Comparison of ENCODE assay signal across 12 cellular contexts in genomic region chr5:177349762-177350161, GRCh38. TPM values are rescaled to one million over a fixed set of nuclear protein-coding genes. Genes with fewer than 3 reads are reported as not detected.
DNase-seq lines count a peak whose midpoint lies in the region; ATAC-seq lines count a peak whose summit lies in the region.
"Had no signal": no experiment of that assay in that cellular context is flagged by ENCODE, and none has a peak within 500 bp of the region (broad histone marks: within the 10 kb centered on the region; RNA-seq: fewer than 3 reads in every experiment).

No MANE protein-coding gene starts in this region.

- peaks cover 1 to 16% of the 10 kb centered on the region in 2 donors for H3K36me3 Mint-ChIP-seq in activated T-cell treated with anti-CD3 and anti-CD28 coated beads, Interleukin-2, amount 50 U/mL, for 72 hours (ENCODE audit: insufficient read depth in 2 of 2)
- peaks cover 20% of the 10 kb centered on the region for H3K36me3 Mint-ChIP-seq in activated T-helper 1 cell treated with anti-CD3 and anti-CD28 coated beads, Interleukin-12 subunit alpha, Interleukin-12 subunit beta, Interleukin-2, Interleukin-4 antibody, amounts not matched to agents 30 ng/mL and 10 ng/mL and 1 ng/mL, durations not matched to agents 14 hours and 24 hours and 36 hours (ENCODE audit: low read depth)

- no peak for DNase-seq in activated T-cell treated with anti-CD3 and anti-CD28 coated beads, Interleukin-2, amount 50 U/mL, for 72 hours
- DNase-seq in activated T-cell treated with anti-CD3 and anti-CD28 coated beads, Interleukin-2, amount 50 U/mL, for 48 hours: no peak
- DNase-seq in activated T-helper 1 cell treated with anti-CD3 and anti-CD28 coated beads, Interleukin-12 subunit alpha, Interleukin-12 subunit beta, Interleukin-2, Interleukin-4 antibody, amounts not matched to agents 30 ng/mL and 10 ng/mL and 1 ng/mL, durations not matched to agents 14 hours and 24 hours and 36 hours (ENCODE audit: low spot score): no peak
- DNase-seq in islet precursor cell: peak; percentile 39
- DNase-seq in stimulated activated naive CD8-positive, alpha-beta T cell treated with anti-CD3 and anti-CD28 coated beads, Interleukin-15, amount 100 ng/mL, for 72 hours: no peak
- no peak for DNase-seq in DMS79 (lab: John Stamatoyannopoulos, UW)
- no peak for DNase-seq in OCI-M1 (lab: John Stamatoyannopoulos, UW)
- no peak for DNase-seq in left lobe of liver (ENCODE audit: low spot score)
- DNase-seq: activated gamma-delta T cell treated with Interleukin-2 at 50 U/mL for 16 hours had no signal

- peaks cover 40% of the 10 kb centered on the region for H3K4me1 Mint-ChIP-seq in activated T-cell treated with anti-CD3 and anti-CD28 coated beads, Interleukin-2, amount 50 U/mL, for 72 hours (ENCODE audit: low read depth)
- peaks cover 43% of the 10 kb centered on the region for H3K4me1 Mint-ChIP-seq in activated T-helper 1 cell treated with anti-CD3 and anti-CD28 coated beads, Interleukin-12 subunit alpha, Interleukin-12 subunit beta, Interleukin-2, Interleukin-4 antibody, amounts not matched to agents 30 ng/mL and 10 ng/mL and 1 ng/mL, durations not matched to agents 14 hours and 24 hours and 36 hours (ENCODE audit: low read depth)
- H3K4me1 Mint-ChIP-seq in stimulated activated naive CD8-positive, alpha-beta T cell treated with anti-CD3 and anti-CD28 coated beads, Interleukin-15, amount 100 ng/mL, for 72 hours: peaks cover 54% of the 10 kb centered on the region

- H3K9me3 Mint-ChIP-seq in activated T-cell treated with anti-CD3 and anti-CD28 coated beads, Interleukin-2, amount 50 U/mL, for 72 hours: no peaks in the 10 kb centered on the region
- H3K9me3 Mint-ChIP-seq in activated T-helper 1 cell treated with anti-CD3 and anti-CD28 coated beads, Interleukin-12 subunit alpha, Interleukin-12 subunit beta, Interleukin-2, Interleukin-4 antibody, amounts not matched to agents 30 ng/mL and 10 ng/mL and 1 ng/mL, durations not matched to agents 14 hours and 24 hours and 36 hours: peaks cover 7% of the 10 kb centered on the region
- H3K9me3 Mint-ChIP-seq in stimulated activated naive CD8-positive, alpha-beta T cell treated with anti-CD3 and anti-CD28 coated beads, Interleukin-15, amount 100 ng/mL, for 72 hours: peaks cover 2 to 5% of the 10 kb centered on the region in 2 donors

- H3K4me3 Mint-ChIP-seq in activated T-cell treated with anti-CD3 and anti-CD28 coated beads, Interleukin-2, amount 50 U/mL, for 72 hours: peak overlapping the region; percentile 92 to 98
- H3K4me3 Mint-ChIP-seq in activated T-helper 1 cell treated with anti-CD3 and anti-CD28 coated beads, Interleukin-12 subunit alpha, Interleukin-12 subunit beta, Interleukin-2, Interleukin-4 antibody, amounts not matched to agents 30 ng/mL and 10 ng/mL and 1 ng/mL, durations not matched to agents 14 hours and 24 hours and 36 hours: peak overlapping the region; percentile 98
- H3K4me3 Mint-ChIP-seq in stimulated activated naive CD8-positive, alpha-beta T cell treated with anti-CD3 and anti-CD28 coated beads, Interleukin-15, amount 100 ng/mL, for 72 hours: peak overlapping the region; percentile 97 to 99

- intact Hi-C loops in activated T-helper 1 cell treated with anti-CD3 and anti-CD28 coated beads, Interleukin-12 subunit alpha, Interleukin-12 subunit beta, Interleukin-2, Interleukin-4 antibody, amounts not matched to agents 30 ng/mL and 10 ng/mL and 1 ng/mL, durations not matched to agents 14 hours and 24 hours and 36 hours (cut with micrococcal nuclease): loop anchor here (2.0 to 10.0 kb wide), 2 partner anchors 53 to 815 kb away; partner anchors contain the start of gene RNF44

- no peaks in the 10 kb centered on the region for H3K27me3 Mint-ChIP-seq in activated T-cell treated with anti-CD3 and anti-CD28 coated beads, Interleukin-2, amount 50 U/mL, for 72 hours (ENCODE audit: low read depth)
- H3K27me3 Mint-ChIP-seq in activated T-helper 1 cell treated with anti-CD3 and anti-CD28 coated beads, Interleukin-12 subunit alpha, Interleukin-12 subunit beta, Interleukin-2, Interleukin-4 antibody, amounts not matched to agents 30 ng/mL and 10 ng/mL and 1 ng/mL, durations not matched to agents 14 hours and 24 hours and 36 hours (ENCODE audit: insufficient read depth): no peaks in the 10 kb centered on the region
- no peaks in the 10 kb centered on the region for H3K27me3 Mint-ChIP-seq in stimulated activated naive CD8-positive, alpha-beta T cell treated with anti-CD3 and anti-CD28 coated beads, Interleukin-15, amount 100 ng/mL, for 72 hours

- ATAC-seq in activated T-cell treated with anti-CD3 and anti-CD28 coated beads, Interleukin-2, amount 50 U/mL, for 72 hours (replicated peaks in 1 of 2): no peak
- no peak for ATAC-seq in stimulated activated naive CD8-positive, alpha-beta T cell treated with anti-CD3 and anti-CD28 coated beads, Interleukin-15, amount 100 ng/mL, for 72 hours
- no peak for ATAC-seq in left lobe of liver
- ATAC-seq: Right ventricle myocardium inferior had no signal

- H3K27ac Mint-ChIP-seq in activated T-cell treated with anti-CD3 and anti-CD28 coated beads, Interleukin-2, amount 50 U/mL, for 72 hours: peak overlapping the region; percentile 53
- H3K27ac Mint-ChIP-seq in activated T-helper 1 cell treated with anti-CD3 and anti-CD28 coated beads, Interleukin-12 subunit alpha, Interleukin-12 subunit beta, Interleukin-2, Interleukin-4 antibody, amounts not matched to agents 30 ng/mL and 10 ng/mL and 1 ng/mL, durations not matched to agents 14 hours and 24 hours and 36 hours: peak overlapping the region; percentile 69
- peak overlapping the region; percentile 85 to 89 for H3K27ac Mint-ChIP-seq in stimulated activated naive CD8-positive, alpha-beta T cell treated with anti-CD3 and anti-CD28 coated beads, Interleukin-15, amount 100 ng/mL, for 72 hours

RNA-seq across cellular contexts. Expression of gene LMAN2, which starts 1.7 kb away (rescaled TPM):
- 100 to 1,000 TPM; 115 to 124 TPM for total RNA-seq in activated T-cell treated with anti-CD3 and anti-CD28 coated beads, Interleukin-2, amount 50 U/mL, for 72 hours
- total RNA-seq in activated T-helper 1 cell treated with anti-CD3 and anti-CD28 coated beads, Interleukin-12 subunit alpha, Interleukin-12 subunit beta, Interleukin-2, Interleukin-4 antibody, amounts not matched to agents 30 ng/mL and 10 ng/mL and 1 ng/mL, durations not matched to agents 14 hours and 24 hours and 36 hours: 108 and 118 TPM in 2 replicates
- total RNA-seq in left lobe of liver: 162 TPM

RNA-seq across cellular contexts. Expression of gene RGS14, which starts 8.0 kb away (rescaled TPM):
- total RNA-seq in activated T-cell treated with anti-CD3 and anti-CD28 coated beads, Interleukin-2, amount 50 U/mL, for 72 hours: 10 to 100 TPM; 41.3 to 50.8 TPM
- 37.8 and 41.3 TPM in 2 replicates for total RNA-seq in activated T-helper 1 cell treated with anti-CD3 and anti-CD28 coated beads, Interleukin-12 subunit alpha, Interleukin-12 subunit beta, Interleukin-2, Interleukin-4 antibody, amounts not matched to agents 30 ng/mL and 10 ng/mL and 1 ng/mL, durations not matched to agents 14 hours and 24 hours and 36 hours
- total RNA-seq in left lobe of liver: 34.6 TPM

RNA-seq across cellular contexts. Expression of gene SLC34A1, which starts 34.5 kb away (rescaled TPM):
- under 1 TPM; 0.19 to 0.21 TPM for total RNA-seq in activated T-cell treated with anti-CD3 and anti-CD28 coated beads, Interleukin-2, amount 50 U/mL, for 72 hours
- total RNA-seq in activated T-helper 1 cell treated with anti-CD3 and anti-CD28 coated beads, Interleukin-12 subunit alpha, Interleukin-12 subunit beta, Interleukin-2, Interleukin-4 antibody, amounts not matched to agents 30 ng/mL and 10 ng/mL and 1 ng/mL, durations not matched to agents 14 hours and 24 hours and 36 hours: 0.26 TPM in 1 of 2 replicates, not detected in the other
- total RNA-seq in left lobe of liver: 3.0 TPM
- total RNA-seq: glomerular endothelial cell, prostate gland, Right ventricle myocardium inferior had no signal

RNA-seq across cellular contexts. Expression of gene MXD3, which starts 38.1 kb away (rescaled TPM):
- total RNA-seq in activated T-cell treated with anti-CD3 and anti-CD28 coated beads, Interleukin-2, amount 50 U/mL, for 72 hours: 10 to 100 TPM; 44.2 to 61.1 TPM
- 9.6 and 11.8 TPM in 2 replicates for total RNA-seq in activated T-helper 1 cell treated with anti-CD3 and anti-CD28 coated beads, Interleukin-12 subunit alpha, Interleukin-12 subunit beta, Interleukin-2, Interleukin-4 antibody, amounts not matched to agents 30 ng/mL and 10 ng/mL and 1 ng/mL, durations not matched to agents 14 hours and 24 hours and 36 hours
- total RNA-seq in left lobe of liver: 9.4 TPM

RNA-seq across cellular contexts. Expression of gene PRELID1, which starts 46.2 kb away (rescaled TPM):
- 100 to 1,000 TPM; 118 to 128 TPM for total RNA-seq in activated T-cell treated with anti-CD3 and anti-CD28 coated beads, Interleukin-2, amount 50 U/mL, for 72 hours
- 239 and 250 TPM in 2 replicates for total RNA-seq in activated T-helper 1 cell treated with anti-CD3 and anti-CD28 coated beads, Interleukin-12 subunit alpha, Interleukin-12 subunit beta, Interleukin-2, Interleukin-4 antibody, amounts not matched to agents 30 ng/mL and 10 ng/mL and 1 ng/mL, durations not matched to agents 14 hours and 24 hours and 36 hours
- total RNA-seq in left lobe of liver: 68.1 TPM
